In genomic region chr1:92475029-92475428, GRCh38 we compare ENCODE assay signal across 27 cellular contexts. TPM values are rescaled to one million over a fixed set of nuclear protein-coding genes. Genes with fewer than 3 reads are reported as not detected.
DNase-seq lines count a peak whose midpoint lies in the region; ATAC-seq and TF ChIP-seq lines count a peak whose summit lies in the region.
"Had no signal": no experiment of that assay in that cellular context is flagged by ENCODE, and none has a peak within 500 bp of the region (broad histone marks: within the 10 kb centered on the region; RNA-seq: fewer than 3 reads in every experiment).

No MANE protein-coding gene starts in this region.

- no peak overlapping the region for H3K27ac ChIP-seq in tibial nerve
- H3K27ac ChIP-seq: foreskin keratinocyte, hepatocyte, right lobe of liver, vagina had no signal

- no peaks in the 10 kb centered on the region for H3K79me2 ChIP-seq in Loucy (ENCODE audit: insufficient read depth, low read length)
- H3K79me2 ChIP-seq: hepatocyte had no signal

- no peak overlapping the region for H3K4me3 ChIP-seq in Loucy (ENCODE audit: low read length, poor library complexity, severe bottlenecking)
- no peak overlapping the region for H3K4me3 ChIP-seq in tibial nerve
- H3K4me3 ChIP-seq: hepatocyte, right lobe of liver, vagina had no signal

- H3K27me3 ChIP-seq in Loucy (ENCODE audit: insufficient read depth, low read length, poor library complexity, severe bottlenecking) (no peaks in the 10 kb centered on the region), tibial nerve (peaks cover 0 to 9% of the 10 kb centered on the region in 2 donors)
- H3K27me3 ChIP-seq: right lobe of liver, vagina had no signal

- H3F3A ChIP-seq in Loucy (ENCODE audit: low read depth) = no peaks in the 10 kb centered on the region

- peak overlapping the region; percentile 81 to 91 for H3K27ac Mint-ChIP-seq in activated naive CD4-positive, alpha-beta T cell treated with anti-CD3 and anti-CD28 coated beads, Interleukin-2, amount 50 U/mL, for 72 hours
- H3K27ac Mint-ChIP-seq in natural killer cell treated with Interleukin-12 subunit alpha and Interleukin-12 subunit beta and Interleukin-15 and Interleukin-18, amount 100 ng/mL, for 72 hours = peak overlapping the region; percentile 77 to 85

- peaks cover 69% of the 10 kb centered on the region for H3K36me3 Mint-ChIP-seq in activated T-cell treated with anti-CD3 and anti-CD28 coated beads, Interleukin-2, amount 50 U/mL, for 4 hours (ENCODE audit: insufficient read depth)
- peaks cover 51 to 76% of the 10 kb centered on the region in 2 donors for H3K36me3 Mint-ChIP-seq in activated naive CD4-positive, alpha-beta T cell treated with anti-CD3 and anti-CD28 coated beads, Interleukin-2, amount 50 U/mL, for 72 hours
- peaks cover 58% of the 10 kb centered on the region for H3K36me3 Mint-ChIP-seq in natural killer cell treated with Interleukin-12 subunit alpha and Interleukin-12 subunit beta and Interleukin-15 and Interleukin-18, amount 100 ng/mL, for 72 hours

- no peaks in the 10 kb centered on the region for H3K9me3 Mint-ChIP-seq in activated T-cell treated with anti-CD3 and anti-CD28 coated beads, Interleukin-2, amount 50 U/mL, for 4 hours
- no peaks in the 10 kb centered on the region for H3K9me3 Mint-ChIP-seq in activated naive CD4-positive, alpha-beta T cell treated with anti-CD3 and anti-CD28 coated beads, Interleukin-2, amount 50 U/mL, for 72 hours
- H3K9me3 Mint-ChIP-seq in natural killer cell treated with Interleukin-12 subunit alpha and Interleukin-12 subunit beta and Interleukin-15 and Interleukin-18, amount 100 ng/mL, for 72 hours = no peaks in the 10 kb centered on the region

- TF ChIP-seq EP300 in tibial nerve (IDR thresholded peaks at IDR 0.05) = no peak

- no peak for DNase-seq in activated T-cell treated with anti-CD3 and anti-CD28 coated beads, Interleukin-2, amount 50 U/mL, for 4 hours
- DNase-seq in activated T-cell treated with anti-CD3 and anti-CD28 coated beads, Interleukin-2, amount 50 U/mL, for 48 hours = no peak
- no peak for DNase-seq in activated naive CD4-positive, alpha-beta T cell treated with anti-CD3 and anti-CD28 coated beads, Interleukin-2, amount 50 U/mL, for 72 hours (ENCODE audit: low spot score in 2 of 2)
- no peak for DNase-seq in natural killer cell treated with Interleukin-12 subunit alpha and Interleukin-12 subunit beta and Interleukin-15 and Interleukin-18, amount 100 ng/mL, for 72 hours (ENCODE audit: low spot score)
- DNase-seq in tibial nerve (ENCODE audit: low spot score in 2 of 2) = no peak
- DNase-seq in inferior parietal cortex (ENCODE audit: extremely low spot score) = no peak
- no peak for DNase-seq in GM03348 (ENCODE audit: low spot score)
- DNase-seq: ACHN; activated CD4-positive, CD25-positive, alpha-beta regulatory T cell; activated gamma-delta T cell treated with Interleukin-2 at 50 U/mL for 16 hours; C1 segment of cervical spinal cord; cerebellar nuclear complex; DMS153; effector CD4-positive, alpha-beta T cell; erythroblast; foreskin keratinocyte; KBM-7; midbrain; NCI-H187; NCI-H526 treated with DMSO at 0.1 percent for 48 hours; posterior cingulate gyrus; right lobe of liver; SK-N-SH; substantia nigra had no signal

- TF ChIP-seq POLR2A in tibial nerve (IDR thresholded peaks at IDR 0.05) = no peak

- 84% methylated on average over 3 of the region's 3 CpGs for WGBS in tibial nerve, 2 donors

- H3K9me2 ChIP-seq in Loucy (replicated peaks; ENCODE audit: low read depth, low read length) = no peaks in the 10 kb centered on the region
- H3K9me2 ChIP-seq: SK-N-SH had no signal

- no peak overlapping the region for H3K4me2 ChIP-seq in Loucy (ENCODE audit: low read depth, low read length, poor library complexity, severe bottlenecking)
- H3K4me2 ChIP-seq: hepatocyte, SK-N-SH had no signal

- no peaks in the 10 kb centered on the region for H4K20me1 ChIP-seq in Loucy (ENCODE audit: insufficient read depth, low read length, poor library complexity, severe bottlenecking)

- H3K4me1 ChIP-seq in Loucy (ENCODE audit: insufficient read depth, low read length, poor library complexity, severe bottlenecking) = peaks cover 43% of the 10 kb centered on the region
- H3K4me1 ChIP-seq in tibial nerve = no peaks in the 10 kb centered on the region
- H3K4me1 ChIP-seq: foreskin keratinocyte, right lobe of liver had no signal

- H3K4me1 Mint-ChIP-seq in activated T-cell treated with anti-CD3 and anti-CD28 coated beads, Interleukin-2, amount 50 U/mL, for 4 hours (ENCODE audit: low read depth) = peaks cover 80% of the 10 kb centered on the region
- H3K4me1 Mint-ChIP-seq in natural killer cell treated with Interleukin-12 subunit alpha and Interleukin-12 subunit beta and Interleukin-15 and Interleukin-18, amount 100 ng/mL, for 72 hours (ENCODE audit: low read depth in 2 of 2) = peaks cover 58 to 80% of the 10 kb centered on the region in 2 donors

- ATAC-seq in activated T-cell treated with anti-CD3 and anti-CD28 coated beads, Interleukin-2, amount 50 U/mL, for 4 hours = no peak
- ATAC-seq in activated naive CD4-positive, alpha-beta T cell treated with anti-CD3 and anti-CD28 coated beads, Interleukin-2, amount 50 U/mL, for 72 hours = no peak
- no peak for ATAC-seq in natural killer cell treated with Interleukin-12 subunit alpha and Interleukin-12 subunit beta and Interleukin-15 and Interleukin-18, amount 100 ng/mL, for 72 hours
- ATAC-seq: foreskin keratinocyte had no signal

- H3K36me3 ChIP-seq in Loucy (ENCODE audit: insufficient read depth, low read length) (peaks cover under 1% of the 10 kb centered on the region; the same call in 1 of the 2 replicates), tibial nerve (no peaks in the 10 kb centered on the region)
- H3K36me3 ChIP-seq: right lobe of liver, vagina had no signal

- H3K27me3 Mint-ChIP-seq in activated T-cell treated with anti-CD3 and anti-CD28 coated beads, Interleukin-2, amount 50 U/mL, for 4 hours (ENCODE audit: low read depth) = no peaks in the 10 kb centered on the region
- H3K27me3 Mint-ChIP-seq in natural killer cell treated with Interleukin-12 subunit alpha and Interleukin-12 subunit beta and Interleukin-15 and Interleukin-18, amount 100 ng/mL, for 72 hours = no peaks in the 10 kb centered on the region

- H2AFZ ChIP-seq in Loucy (ENCODE audit: low read length) = no peak overlapping the region
- H2AFZ ChIP-seq: hepatocyte had no signal

- H3K4me3 Mint-ChIP-seq in activated T-cell treated with anti-CD3 and anti-CD28 coated beads, Interleukin-2, amount 50 U/mL, for 4 hours = peak overlapping the region; percentile 24
- peak overlapping the region; percentile 54 for H3K4me3 Mint-ChIP-seq in natural killer cell treated with Interleukin-12 subunit alpha and Interleukin-12 subunit beta and Interleukin-15 and Interleukin-18, amount 100 ng/mL, for 72 hours

- no peaks in the 10 kb centered on the region for H3K9me3 ChIP-seq in Loucy (ENCODE audit: insufficient read depth, low read depth, low read length)
- H3K9me3 ChIP-seq in tibial nerve = no peaks in the 10 kb centered on the region
- H3K9me3 ChIP-seq: right lobe of liver, SK-N-SH, vagina had no signal

- H3K9ac ChIP-seq in Loucy (ENCODE audit: low read depth, low read length, poor library complexity, severe bottlenecking) = peak overlapping the region; percentile 49
- H3K9ac ChIP-seq: SK-N-SH had no signal

- TF ChIP-seq CTCF in Loucy (conservative IDR thresholded peaks at IDR 0.05; ENCODE audit: low read length) (no peak), tibial nerve (IDR thresholded peaks at IDR 0.05) (no peak)

RNA-seq across cellular contexts. Expression of gene GFI1, which starts 11.7 kb away (rescaled TPM):
- total RNA-seq in activated T-cell treated with anti-CD3 and anti-CD28 coated beads, Interleukin-2, amount 50 U/mL, for 4 hours = 100 to 1,000 TPM in 2 of 3 donors, 10 to 100 TPM in 1; 99.4 to 136 (median 115) TPM
- total RNA-seq in activated naive CD4-positive, alpha-beta T cell treated with anti-CD3 and anti-CD28 coated beads, Interleukin-2, amount 50 U/mL, for 72 hours = 100 to 1,000 TPM in 1 of 2 donors, 10 to 100 TPM in 1; 42.3 to 125 TPM
- total RNA-seq in natural killer cell treated with Interleukin-12 subunit alpha and Interleukin-12 subunit beta and Interleukin-15 and Interleukin-18, amount 100 ng/mL, for 72 hours = 10 to 100 TPM; 35.4 to 78.5 TPM
- 1 to 10 TPM in 3 of 4 donors, under 1 TPM in 1; 0.30 to 1.3 (median 1.1) TPM for total RNA-seq in tibial nerve

Comparison
In these comparisons a context has a peak if more than half of its experiments do, and no peak if none do; other contexts are left out.
1. RNA of gene GFI1, which starts 11.7 kb away (total RNA-seq): 42.3 to 125 TPM in activated naive CD4-positive, alpha-beta T cell treated with anti-CD3 and anti-CD28 coated beads, Interleukin-2, amount 50 U/mL, for 72 hours, 99.4 to 136 TPM in activated T-cell treated with anti-CD3 and anti-CD28 coated beads, Interleukin-2, amount 50 U/mL, for 4 hours and 35.4 to 78.5 TPM in natural killer cell treated with Interleukin-12 subunit alpha and Interleukin-12 subunit beta and Interleukin-15 and Interleukin-18, amount 100 ng/mL, for 72 hours; 0.30 to 1.3 TPM in tibial nerve; every median in the first group is over 10 times any median in the second.